8 cellular contexts compared by ENCODE assay signal in genomic region chr18:5890606-5891360, GRCh38. TPM values are rescaled to one million over a fixed set of nuclear protein-coding genes. Genes with fewer than 3 reads are reported as not detected.
DNase-seq lines count a peak whose midpoint lies in the region; ATAC-seq and TF ChIP-seq lines count a peak whose summit lies in the region.

No MANE protein-coding gene starts in this region.

- TF ChIP-seq CTCF in breast epithelium (IDR thresholded peaks at IDR 0.05) (peak in 1 of 3 donors; percentile 46), MCF 10A (IDR thresholded peaks at IDR 0.05; ENCODE audit: unreplicated experiment) (no peak), prostate gland (IDR thresholded peaks at IDR 0.05) (peak; percentile 33 to 70 (median 44)), Caco-2 (IDR thresholded peaks at IDR 0.05; ENCODE audit: insufficient read depth in 1 of 2, low read depth in 1 of 2, low read length in 1 of 2, severe bottlenecking in 1 of 2, unreplicated experiment in 1 of 2) (no peak)
- TF ChIP-seq CTCF in activated CD8-positive, alpha-beta T cell treated with anti-CD3 and anti-CD28 coated beads for 36 hours (IDR thresholded peaks at IDR 0.05), result peak; percentile 66

- intact Hi-C loops in breast epithelium (cut with DNase I; ENCODE audit: low total_unique reads), result no loop called here
- intact Hi-C loops in MCF 10A (cut with micrococcal nuclease), result no loop called here
- intact Hi-C loops in activated CD8-positive, alpha-beta T cell treated with anti-CD3 and anti-CD28 coated beads for 36 hours (cut with micrococcal nuclease), result no loop called here
- intact Hi-C loops in Right ventricle myocardium superior (cut with DNase I), result no loop called here
- intact Hi-C loops in prostate gland (cut with DNase I), result no loop called here
- intact Hi-C loops in Caco-2 (cut with micrococcal nuclease; ENCODE audit: unreplicated experiment), result no loop called here

- H3K9me3 Mint-ChIP-seq in MCF 10A (ENCODE audit: unreplicated experiment), result no peaks in the 10 kb centered on the region
- no peaks in the 10 kb centered on the region for H3K9me3 Mint-ChIP-seq in activated CD8-positive, alpha-beta T cell treated with anti-CD3 and anti-CD28 coated beads for 36 hours
- no peaks in the 10 kb centered on the region for H3K9me3 Mint-ChIP-seq in Caco-2 (ENCODE audit: unreplicated experiment)

- H3K36me3 Mint-ChIP-seq in MCF 10A (ENCODE audit: insufficient read depth, unreplicated experiment) (no peaks in the 10 kb centered on the region), Caco-2 (ENCODE audit: insufficient read depth, unreplicated experiment) (no peaks in the 10 kb centered on the region)
- no peaks in the 10 kb centered on the region for H3K36me3 Mint-ChIP-seq in activated CD8-positive, alpha-beta T cell treated with anti-CD3 and anti-CD28 coated beads for 36 hours (ENCODE audit: low read depth)

- ATAC-seq in HG03103 (IDR thresholded peaks at IDR 0.05; ENCODE audit: low read depth, unreplicated experiment) (peak; percentile 87), Right ventricle myocardium superior (ENCODE audit: poor library complexity) (peak; percentile 98)
- ATAC-seq in activated CD8-positive, alpha-beta T cell treated with anti-CD3 and anti-CD28 coated beads for 36 hours, result peak; percentile 87

- H3K4me1 Mint-ChIP-seq in MCF 10A (ENCODE audit: insufficient read depth, unreplicated experiment), result no peaks in the 10 kb centered on the region
- H3K4me1 Mint-ChIP-seq in activated CD8-positive, alpha-beta T cell treated with anti-CD3 and anti-CD28 coated beads for 36 hours (ENCODE audit: low read depth), result peaks cover 8% of the 10 kb centered on the region
- no peaks in the 10 kb centered on the region for H3K4me1 Mint-ChIP-seq in Caco-2 (ENCODE audit: low read depth, unreplicated experiment)

- CTCF ChIA-PET in MCF 10A (lab: Yijun Ruan, JAX), result interaction anchor here (0.7 kb wide), 1 partner anchor 26 kb away, joined by 5 read pairs; no protein-coding TSS in a partner anchor
- CTCF ChIA-PET in activated CD8-positive, alpha-beta T cell treated with anti-CD3 and anti-CD28 coated beads for 36 hours (lab: Charles Lee), result interaction anchor here (0.6 to 2.8 kb wide), 12 partner anchors 9 to 818 kb away, joined by 3 to 13 read pairs (median 4); no protein-coding TSS in a partner anchor
- CTCF ChIA-PET in Caco-2 (lab: Charles Lee), result interaction anchor here (0.6 kb wide), 1 partner anchor 316 kb away, joined by 5 read pairs; no protein-coding TSS in a partner anchor

- POLR2A ChIA-PET in MCF 10A (lab: Yijun Ruan, JAX) (no interaction called here), Caco-2 (lab: Charles Lee) (no interaction called here)
- POLR2A ChIA-PET in activated CD8-positive, alpha-beta T cell treated with anti-CD3 and anti-CD28 coated beads for 36 hours (lab: Charles Lee), result interaction anchor here (0.6 kb wide), 2 partner anchors 36 to 62 kb away, joined by 3 to 5 read pairs; no protein-coding TSS in a partner anchor

- H3K27me3 ChIP-seq in breast epithelium (peaks cover 2 to 27% of the 10 kb centered on the region in 2 donors), prostate gland (replicated peaks; ENCODE audit: insufficient read depth) (peaks cover 9% of the 10 kb centered on the region), Caco-2 (replicated peaks; ENCODE audit: control insufficient read depth, insufficient read depth, low read length) (peaks cover 6% of the 10 kb centered on the region; the same call in 1 of the 2 replicates)

- H3K4me3 Mint-ChIP-seq in MCF 10A (ENCODE audit: unreplicated experiment) (no peak overlapping the region), Caco-2 (ENCODE audit: unreplicated experiment) (no peak overlapping the region)
- no peak overlapping the region for H3K4me3 Mint-ChIP-seq in activated CD8-positive, alpha-beta T cell treated with anti-CD3 and anti-CD28 coated beads for 36 hours

- TF ChIP-seq POLR2A in breast epithelium (IDR thresholded peaks at IDR 0.05) (no peak), prostate gland (IDR thresholded peaks at IDR 0.05) (no peak)

- BruUV-seq in MCF 10A (replicated peaks; lab: Mats Ljungman, UMichigan) (no TSS peak), Caco-2 (replicated peaks; lab: Mats Ljungman, UMichigan) (no TSS peak)

- 2% methylated on average over 73 of the region's 108 CpGs for WGBS in prostate gland

- H3K27ac Mint-ChIP-seq in MCF 10A (ENCODE audit: low read depth, unreplicated experiment) (no peak overlapping the region), Caco-2 (ENCODE audit: unreplicated experiment) (no peak overlapping the region)
- no peak overlapping the region for H3K27ac Mint-ChIP-seq in activated CD8-positive, alpha-beta T cell treated with anti-CD3 and anti-CD28 coated beads for 36 hours

- no peaks in the 10 kb centered on the region for H3K9me3 ChIP-seq in breast epithelium
- no peaks in the 10 kb centered on the region for H3K9me3 ChIP-seq in prostate gland
- H3K9me3 ChIP-seq in Caco-2, result no peaks in the 10 kb centered on the region

- DNase-seq in breast epithelium (ENCODE audit: low spot score in 2 of 2) (no peak), MCF 10A (ENCODE audit: unreplicated experiment) (no peak), Right ventricle myocardium superior (peak; percentile 48), prostate gland (ENCODE audit: low spot score) (no peak), Caco-2 (no peak), HT-29 (ENCODE audit: low spot score) (no peak)
- peak; percentile 45 for DNase-seq in activated CD8-positive, alpha-beta T cell treated with anti-CD3 and anti-CD28 coated beads for 36 hours

- H3K27ac ChIP-seq in breast epithelium, result peak overlapping the region in 1 of 2 donors; percentile 0
- H3K27ac ChIP-seq in prostate gland, result no peak overlapping the region

- peaks cover 37% of the 10 kb centered on the region for H3K27me3 Mint-ChIP-seq in MCF 10A (ENCODE audit: insufficient read depth, unreplicated experiment)
- peaks cover 48% of the 10 kb centered on the region for H3K27me3 Mint-ChIP-seq in activated CD8-positive, alpha-beta T cell treated with anti-CD3 and anti-CD28 coated beads for 36 hours
- peaks cover 23% of the 10 kb centered on the region for H3K27me3 Mint-ChIP-seq in Caco-2 (ENCODE audit: insufficient read depth, unreplicated experiment)

- H3K4me3 ChIP-seq in breast epithelium (peak overlapping the region; percentile 39 to 79 (median 58)), prostate gland (peak overlapping the region; percentile 30 to 42), Caco-2 (ENCODE audit: low read depth, low read length) (no peak overlapping the region)

- H3K4me1 ChIP-seq in breast epithelium (no peaks in the 10 kb centered on the region), prostate gland (replicated peaks) (no peaks in the 10 kb centered on the region), Caco-2 (no peaks in the 10 kb centered on the region)

- H3K36me3 ChIP-seq in breast epithelium (no peaks in the 10 kb centered on the region), prostate gland (no peaks in the 10 kb centered on the region), Caco-2 (ENCODE audit: control insufficient read depth, insufficient read depth, low read length) (no peaks in the 10 kb centered on the region)

RNA-seq across cellular contexts. Expression of gene TMEM200C, which starts 4.5 kb away (rescaled TPM):
- total RNA-seq in breast epithelium (1 to 10 TPM in 1 of 3 donors, under 1 TPM in 2; 0.16 to 1.2 (median 0.98) TPM), MCF 10A (2022) (not detected in 2 replicates), Right ventricle myocardium superior (0.24 TPM), prostate gland (1 to 10 TPM in 1 of 2 donors, under 1 TPM in 1; 0.50 to 3.4 TPM), Caco-2 (2022) (0.05 TPM in 1 of 2 replicates, not detected in the other)
- not detected for total RNA-seq in activated CD8-positive, alpha-beta T cell treated with anti-CD3 and anti-CD28 coated beads for 36 hours
- not detected in 2 replicates for total RNA-seq in HT-29 (2014; rRNA removed; shearing (Covaris generic))

Comparison
In these comparisons a context has a peak if more than half of its experiments do, and no peak if none do; other contexts are left out.
1. DNase-seq: peak in activated CD8-positive, alpha-beta T cell treated with anti-CD3 and anti-CD28 coated beads for 36 hours (single experiment) and Right ventricle myocardium superior (single experiment); none in breast epithelium (0 of 2), MCF 10A (single experiment), prostate gland (single experiment), Caco-2 (0 of 2) and HT-29 (single experiment).
2. CTCF ChIP-seq: peak in activated CD8-positive, alpha-beta T cell treated with anti-CD3 and anti-CD28 coated beads for 36 hours (single experiment) and prostate gland (4 of 4); none in MCF 10A (single experiment) and Caco-2 (0 of 2).
3. Peak in every context shown above with its lines, with median percentiles within 50 percentile points of each other: ATAC-seq.